In the genomic region with DNA sequence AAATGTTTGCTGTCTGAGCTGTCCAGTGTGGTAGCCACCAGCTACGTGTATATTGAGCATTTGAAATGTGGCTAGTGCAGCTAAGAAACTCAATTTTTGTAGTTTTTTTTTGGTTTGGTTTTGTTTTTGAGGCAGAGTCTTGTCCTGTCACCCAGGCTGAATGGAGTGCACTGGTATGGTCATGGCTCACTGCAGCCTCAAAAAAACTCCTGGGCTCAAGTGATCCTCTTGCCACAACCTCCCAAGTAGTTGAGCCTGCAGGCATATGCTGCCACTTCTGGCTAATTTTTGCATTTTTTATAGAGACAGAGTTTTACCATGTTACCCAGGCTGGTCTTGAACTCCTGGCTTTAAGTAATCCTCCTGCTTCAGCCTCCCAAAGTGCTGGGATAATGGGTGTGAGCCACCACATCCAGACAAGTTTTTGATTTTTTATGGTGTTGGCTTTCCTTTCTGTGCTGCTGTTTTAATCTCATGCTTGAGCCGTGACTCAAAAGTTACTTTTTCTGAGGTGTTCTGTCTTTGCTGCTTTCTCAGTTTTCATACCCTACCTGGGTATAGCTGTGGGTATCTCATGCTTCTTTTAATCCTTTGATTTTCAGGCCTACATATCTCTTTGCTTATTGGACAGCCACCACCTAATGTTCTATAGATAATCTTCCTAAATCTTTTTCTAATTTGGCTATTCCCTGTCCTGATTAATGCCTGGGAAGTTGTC, we compare ENCODE assay signal across 1 cellular context.
TF ChIP-seq lines count a peak whose summit lies in the region.

No MANE protein-coding gene starts in this region.

TF ChIP-seq in SK-N-SH, 30 proteins besides CTCF, POLR2A, EP300 and RAD21:
- TF ChIP-seq SMC3 (IDR thresholded peaks at IDR 0.05; ENCODE audit: low read depth, low read length): no peak
- no peak for TF ChIP-seq FOSL2 (IDR thresholded peaks at IDR 0.05; ENCODE audit: borderline replicate concordance, low read depth)
- no peak for TF ChIP-seq YY1 (IDR thresholded peaks at IDR 0.05; ENCODE audit: low read depth)
- no peak for TF ChIP-seq TEAD4 (IDR thresholded peaks at IDR 0.05; ENCODE audit: borderline replicate concordance, insufficient read depth)
- TF ChIP-seq EZH2phosphoT487 (IDR thresholded peaks at IDR 0.05; ENCODE audit: borderline replicate concordance, low read depth): no peak
- TF ChIP-seq, protein P1, sequence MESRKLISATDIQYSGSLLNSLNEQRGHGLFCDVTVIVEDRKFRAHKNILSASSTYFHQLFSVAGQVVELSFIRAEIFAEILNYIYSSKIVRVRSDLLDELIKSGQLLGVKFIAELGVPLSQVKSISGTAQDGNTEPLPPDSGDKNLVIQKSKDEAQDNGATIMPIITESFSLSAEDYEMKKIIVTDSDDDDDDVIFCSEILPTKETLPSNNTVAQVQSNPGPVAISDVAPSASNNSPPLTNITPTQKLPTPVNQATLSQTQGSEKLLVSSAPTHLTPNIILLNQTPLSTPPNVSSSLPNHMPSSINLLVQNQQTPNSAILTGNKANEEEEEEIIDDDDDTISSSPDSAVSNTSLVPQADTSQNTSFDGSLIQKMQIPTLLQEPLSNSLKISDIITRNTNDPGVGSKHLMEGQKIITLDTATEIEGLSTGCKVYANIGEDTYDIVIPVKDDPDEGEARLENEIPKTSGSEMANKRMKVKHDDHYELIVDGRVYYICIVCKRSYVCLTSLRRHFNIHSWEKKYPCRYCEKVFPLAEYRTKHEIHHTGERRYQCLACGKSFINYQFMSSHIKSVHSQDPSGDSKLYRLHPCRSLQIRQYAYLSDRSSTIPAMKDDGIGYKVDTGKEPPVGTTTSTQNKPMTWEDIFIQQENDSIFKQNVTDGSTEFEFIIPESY (IDR thresholded peaks at IDR 0.05; ENCODE audit: borderline replicate concordance, low read depth): no peak
